ENCODE assay signal across 1 cellular context in genomic region chr19:18233224-18233825, GRCh38.
TF ChIP-seq lines count a peak whose summit lies in the region.

No MANE protein-coding gene starts in this region.

TF ChIP-seq in HepG2, 621 proteins besides CTCF, POLR2A, EP300 and RAD21 (continued from another document and continues in another):
- TF ChIP-seq HOXA9 (CRISPR knock-in tag; IDR thresholded peaks at IDR 0.05; ENCODE audit: borderline replicate concordance) (peak; percentile 92; the same call in 1 of the 2 replicates), ZNF24 (IDR thresholded peaks at IDR 0.05) (no peak), JARID2 (CRISPR knock-in tag; IDR thresholded peaks at IDR 0.05; ENCODE audit: insufficient replicate concordance) (no peak), ZNF674 (CRISPR knock-in tag; IDR thresholded peaks at IDR 0.05; ENCODE audit: low read depth) (no peak; the same call in 1 of the 2 replicates), ZNF550 (CRISPR knock-in tag; IDR thresholded peaks at IDR 0.05; ENCODE audit: borderline replicate concordance) (no peak), ZNF317 (CRISPR knock-in tag; IDR thresholded peaks at IDR 0.05) (peak; percentile 64), ZNF251 (CRISPR knock-in tag; IDR thresholded peaks at IDR 0.05) (no peak), ZNF629 (CRISPR knock-in tag; conservative IDR thresholded peaks at IDR 0.05) (0 out of 2 replicates have a peak, but pooled peaks have one; percentile 13), ZNF18 (CRISPR knock-in tag; IDR thresholded peaks at IDR 0.05; ENCODE audit: insufficient replicate concordance) (peak; percentile 91), ZBTB46 (CRISPR knock-in tag; IDR thresholded peaks at IDR 0.05; ENCODE audit: borderline replicate concordance) (no peak), ZBTB2 (CRISPR knock-in tag; IDR thresholded peaks at IDR 0.05; ENCODE audit: low read depth) (peak; percentile 71), TARDBP (CRISPR knock-in tag; IDR thresholded peaks at IDR 0.05) (no peak), ZNF512B (CRISPR knock-in tag; IDR thresholded peaks at IDR 0.05; ENCODE audit: borderline replicate concordance) (no peak), GATAD1 (CRISPR knock-in tag; IDR thresholded peaks at IDR 0.05) (peak; percentile 72), ZNF256 (CRISPR knock-in tag; conservative IDR thresholded peaks at IDR 0.05) (peak; percentile 81), HMG20B (CRISPR knock-in tag; conservative IDR thresholded peaks at IDR 0.05) (peak; percentile 42; the same call in 1 of the 2 replicates), U2AF2 (IDR thresholded peaks at IDR 0.05; ENCODE audit: low read depth, low read length) (no peak), PHF5A (CRISPR knock-in tag; IDR thresholded peaks at IDR 0.05; ENCODE audit: low read depth, unreplicated experiment) (peak; percentile 85), ZNF510 (CRISPR knock-in tag; IDR thresholded peaks at IDR 0.05; ENCODE audit: low read depth) (peak; percentile 34; the same call in 1 of the 2 replicates), ZNF619 (CRISPR knock-in tag; IDR thresholded peaks at IDR 0.05) (0 out of 2 replicates have a peak, but pooled peaks have one; percentile 54), ZBTB44 (CRISPR knock-in tag; IDR thresholded peaks at IDR 0.05) (peak; percentile 97), ZNF549 (CRISPR knock-in tag; IDR thresholded peaks at IDR 0.05) (no peak), CBX2 (IDR thresholded peaks at IDR 0.05; ENCODE audit: low read depth, low read length) (no peak), CBX2 (CRISPR knock-in tag; IDR thresholded peaks at IDR 0.05; ENCODE audit: low read depth) (no peak), ZBTB49 (CRISPR knock-in tag; IDR thresholded peaks at IDR 0.05; ENCODE audit: borderline replicate concordance) (peak; percentile 96; the same call in 1 of the 2 replicates), SYNCRIP (IDR thresholded peaks at IDR 0.05; ENCODE audit: insufficient read depth, low read depth, low read length) (no peak), ONECUT2 (CRISPR knock-in tag; IDR thresholded peaks at IDR 0.05) (peak; percentile 66; the same call in 1 of the 2 replicates), ZFP37 (CRISPR knock-in tag; IDR thresholded peaks at IDR 0.05; ENCODE audit: borderline replicate concordance) (peak; percentile 95; the same call in 1 of the 2 replicates), HMG20A (CRISPR knock-in tag; IDR thresholded peaks at IDR 0.05; ENCODE audit: borderline replicate concordance) (peak; percentile 34; the same call in 1 of the 2 replicates), KMT2B (CRISPR knock-in tag; IDR thresholded peaks at IDR 0.05) (peak; percentile 86), ZNF839 (CRISPR knock-in tag; IDR thresholded peaks at IDR 0.05; ENCODE audit: borderline replicate concordance) (peak; percentile 72; the same call in 1 of the 2 replicates), ZBTB39 (CRISPR knock-in tag; IDR thresholded peaks at IDR 0.05) (peak; percentile 76; the same call in 1 of the 2 replicates), ZNF775 (CRISPR knock-in tag; IDR thresholded peaks at IDR 0.05; ENCODE audit: borderline replicate concordance) (peak; percentile 53; the same call in 1 of the 2 replicates), ZNF350 (CRISPR knock-in tag; IDR thresholded peaks at IDR 0.05; ENCODE audit: borderline replicate concordance, low read depth) (peak; percentile 56; the same call in 1 of the 2 replicates), RNF219 (CRISPR knock-in tag; IDR thresholded peaks at IDR 0.05) (0 out of 2 replicates have a peak, but pooled peaks have one; percentile 56)
